ENCODE assay signal across 8 cellular contexts in the genomic region with DNA sequence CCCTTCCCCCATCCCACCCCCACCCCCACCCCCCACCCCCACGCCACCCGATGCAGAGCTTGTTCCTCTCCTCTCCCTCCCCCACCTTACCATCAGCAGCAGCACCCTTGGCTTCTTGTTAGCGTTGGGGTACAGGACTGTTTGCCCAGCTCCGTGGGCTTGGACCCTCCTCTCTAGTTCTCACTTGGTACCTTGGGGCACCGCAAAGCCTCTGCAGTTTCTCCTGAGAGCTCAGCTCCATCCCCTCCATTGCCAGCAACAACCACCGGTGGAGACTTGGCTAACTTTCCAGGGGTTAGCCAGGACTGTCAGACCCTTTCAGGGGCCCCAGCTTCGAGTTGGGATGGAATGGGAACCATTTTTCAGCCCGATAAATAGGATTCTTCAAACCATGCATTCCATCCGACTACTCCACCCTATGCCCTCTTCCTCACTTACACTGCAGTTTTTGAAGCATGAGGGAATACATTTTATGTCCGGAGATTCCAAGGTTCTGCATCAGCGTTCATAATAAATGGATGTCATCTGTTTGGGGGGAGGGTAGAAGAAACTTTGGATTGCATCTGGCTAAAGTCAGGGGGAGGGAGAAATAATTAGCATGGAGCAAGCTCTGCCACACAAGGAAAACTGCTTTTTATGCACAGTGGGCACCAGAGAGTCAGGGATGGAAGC. TPM values are rescaled to one million over a fixed set of nuclear protein-coding genes. Genes with fewer than 3 reads are reported as not detected.
DNase-seq lines count a peak whose midpoint lies in the region; ATAC-seq lines count a peak whose summit lies in the region.

No MANE protein-coding gene starts in this region.

- no peak for DNase-seq in activated CD4-positive, alpha-beta T cell treated with anti-CD3 and anti-CD28 coated beads for 36 hours
- no peak for DNase-seq in activated CD4-positive, alpha-beta T cell treated with anti-CD3 and anti-CD28 coated beads, Interleukin-2, amount 50 U/mL, for 1 hour
- DNase-seq in SK-N-MC (ENCODE audit: low read depth, low spot score), result no peak
- DNase-seq in fibroblast of peridontal ligament (ENCODE audit: extremely low read depth), result peak; percentile 88
- peak; percentile 64 for DNase-seq in skeletal muscle cell (ENCODE audit: low read depth)
- DNase-seq in NK-92 treated with Interleukin-12 subunit alpha and Interleukin-12 subunit beta, amount 100 ng/mL, for 24 hours (lab: John Stamatoyannopoulos, UW), result no peak
- no peak for DNase-seq in LoVo (ENCODE audit: low spot score)
- no peak for DNase-seq in NCI-H345 treated with DMSO at 0.1 percent for 48 hours (lab: John Stamatoyannopoulos, UW; ENCODE audit: unreplicated experiment)

- POLR2A ChIA-PET in activated CD4-positive, alpha-beta T cell treated with anti-CD3 and anti-CD28 coated beads for 36 hours (lab: Charles Lee), result no interaction called here

- no peak overlapping the region for H3K27ac Mint-ChIP-seq in activated CD4-positive, alpha-beta T cell treated with anti-CD3 and anti-CD28 coated beads for 36 hours

- H3K27me3 Mint-ChIP-seq in activated CD4-positive, alpha-beta T cell treated with anti-CD3 and anti-CD28 coated beads for 36 hours, result peaks cover 51% of the 10 kb centered on the region

- H3K4me3 ChIP-seq in SK-N-MC (peak overlapping the region; percentile 57), skeletal muscle cell (ENCODE audit: low read depth, low read length) (peak overlapping the region; percentile 87)

- no peak for ATAC-seq in activated CD4-positive, alpha-beta T cell treated with anti-CD3 and anti-CD28 coated beads for 36 hours

- no peaks in the 10 kb centered on the region for H3K36me3 ChIP-seq in SK-N-MC (ENCODE audit: insufficient read depth, low read length)

- no peak overlapping the region for H3K9ac ChIP-seq in SK-N-MC (ENCODE audit: insufficient read length)

- CTCF ChIA-PET in activated CD4-positive, alpha-beta T cell treated with anti-CD3 and anti-CD28 coated beads for 36 hours (lab: Charles Lee), result interaction anchor here (0.9 to 1.8 kb wide), 2 partner anchors 11 to 73 kb away, joined by 4 to 5 read pairs; no protein-coding TSS in a partner anchor

- intact Hi-C loops in activated CD4-positive, alpha-beta T cell treated with anti-CD3 and anti-CD28 coated beads for 36 hours (cut with DNase I, micrococcal nuclease), result loop anchor here (10.0 kb wide), 2 partner anchors 233 to 283 kb away; no protein-coding TSS in a partner anchor

- H3K4me1 Mint-ChIP-seq in activated CD4-positive, alpha-beta T cell treated with anti-CD3 and anti-CD28 coated beads for 36 hours, result peaks cover 16% of the 10 kb centered on the region

- H3K27ac ChIP-seq in SK-N-MC, result no peak overlapping the region

- H3K4me3 Mint-ChIP-seq in activated CD4-positive, alpha-beta T cell treated with anti-CD3 and anti-CD28 coated beads for 36 hours, result peak overlapping the region; percentile 70

- no peaks in the 10 kb centered on the region for H3K9me3 Mint-ChIP-seq in activated CD4-positive, alpha-beta T cell treated with anti-CD3 and anti-CD28 coated beads for 36 hours (ENCODE audit: low read depth)

- H3K9me3 ChIP-seq in SK-N-MC (ENCODE audit: low read depth, low read length), result no peaks in the 10 kb centered on the region

- H3K36me3 Mint-ChIP-seq in activated CD4-positive, alpha-beta T cell treated with anti-CD3 and anti-CD28 coated beads for 36 hours (ENCODE audit: low read depth), result peaks cover 1% of the 10 kb centered on the region

RNA-seq across cellular contexts. Expression of gene SCN8A, which starts 1.1 kb away (rescaled TPM):
- 1 to 10 TPM in 1 of 2 experiments, under 1 TPM in 1; 0.69 to 1.0 TPM for total RNA-seq in activated CD4-positive, alpha-beta T cell treated with anti-CD3 and anti-CD28 coated beads for 36 hours

Comparison
In these comparisons a context has a peak if more than half of its experiments do, and no peak if none do; other contexts are left out.
1. DNase-seq: peak in fibroblast of peridontal ligament (single experiment) and skeletal muscle cell (single experiment); none in activated CD4-positive, alpha-beta T cell treated with anti-CD3 and anti-CD28 coated beads for 36 hours (single experiment), activated CD4-positive, alpha-beta T cell treated with anti-CD3 and anti-CD28 coated beads, Interleukin-2, amount 50 U/mL, for 1 hour (single experiment), SK-N-MC (single experiment), NK-92 treated with Interleukin-12 subunit alpha and Interleukin-12 subunit beta, amount 100 ng/mL, for 24 hours (single experiment), LoVo (single experiment) and NCI-H345 treated with DMSO at 0.1 percent for 48 hours (single experiment).